Comparison of ENCODE assay signal across 34 cellular contexts in the genomic region with DNA sequence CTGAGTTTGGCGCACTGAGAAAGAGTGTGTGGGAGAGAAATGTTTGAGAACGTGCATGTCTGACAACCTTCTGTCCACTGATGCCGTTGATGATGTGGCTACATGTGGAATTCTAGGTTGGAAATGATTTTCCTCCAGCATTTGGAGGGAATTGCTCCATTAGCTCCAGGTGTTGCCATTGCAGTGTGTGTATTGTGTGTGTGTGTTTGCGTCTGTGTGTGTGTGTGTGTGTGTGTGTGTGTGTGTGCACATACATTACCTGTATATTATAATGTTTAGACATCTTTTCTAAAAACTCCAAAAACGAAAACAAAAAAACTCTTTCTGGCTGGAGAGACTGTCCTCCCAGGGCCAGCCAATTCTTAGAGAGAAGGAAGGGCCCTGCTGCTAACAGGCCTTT. TPM values are rescaled to one million over a fixed set of nuclear protein-coding genes. Genes with fewer than 3 reads are reported as not detected.
"Had no signal": no experiment of that assay in that cellular context is flagged by ENCODE, and none has a peak within 500 bp of the region (broad histone marks: within the 10 kb centered on the region; RNA-seq: fewer than 3 reads in every experiment).

No MANE protein-coding gene starts in this region.

- H3K27ac Mint-ChIP-seq: mesothelial cell of epicardium; stimulated activated naive B cell treated with anti-CD40 and anti-IgM and Interleukin-4, amounts not matched to agents 10 μg/mL and 1 μg/mL and 100 μg/mL, for 72 hours; stimulated activated naive CD8-positive, alpha-beta T cell treated with anti-CD3 and anti-CD28 coated beads, Interleukin-15, Interleukin-2, amounts not matched to agents 100 ng/mL and 50 ng/mL, for 24 hours had no signal

- H3K36me3 ChIP-seq: esophagus muscularis mucosa, gastroesophageal sphincter, heart left ventricle, left lung, prostate gland, sigmoid colon, thoracic aorta, tibial nerve, upper lobe of left lung had no signal

- H3K27me3 Mint-ChIP-seq: naive B cell; stimulated activated naive B cell treated with anti-CD40 and anti-IgM and Interleukin-4, amounts not matched to agents 10 μg/mL and 1 μg/mL and 100 μg/mL, for 72 hours; stimulated activated naive CD8-positive, alpha-beta T cell treated with anti-CD3 and anti-CD28 coated beads, Interleukin-15, Interleukin-2, amounts not matched to agents 100 ng/mL and 50 ng/mL, for 24 hours had no signal

- H3K4me3 Mint-ChIP-seq: mesothelial cell of epicardium; naive B cell; stimulated activated naive B cell treated with anti-CD40 and anti-IgM and Interleukin-4, amounts not matched to agents 10 μg/mL and 1 μg/mL and 100 μg/mL, for 72 hours; stimulated activated naive CD8-positive, alpha-beta T cell treated with anti-CD3 and anti-CD28 coated beads, Interleukin-15, Interleukin-2, amounts not matched to agents 100 ng/mL and 50 ng/mL, for 24 hours had no signal

- H3K9me3 ChIP-seq: gastroesophageal sphincter, left lung, mucosa of descending colon, prostate gland, sigmoid colon, thoracic aorta had no signal

- H3K27me3 ChIP-seq: esophagus muscularis mucosa, foreskin keratinocyte, gastroesophageal sphincter, hepatocyte, left lung, tibial nerve, upper lobe of left lung had no signal

- H3K4me3 ChIP-seq: esophagus muscularis mucosa, gastroesophageal sphincter, heart left ventricle, hepatocyte, left lung, mucosa of descending colon, prostate gland, sigmoid colon, thoracic aorta, tibial nerve, upper lobe of left lung had no signal

- H3K27ac ChIP-seq: esophagus muscularis mucosa, foreskin keratinocyte, gastroesophageal sphincter, heart left ventricle, hepatocyte, left lung, prostate gland, sigmoid colon, thoracic aorta, tibial nerve, upper lobe of left lung had no signal

- H3K9me3 Mint-ChIP-seq: natural killer cell treated with Interleukin-12 subunit alpha and Interleukin-12 subunit beta and Interleukin-15 and Interleukin-18, amount 100 ng/mL, for 72 hours; stimulated activated naive B cell treated with anti-CD40 and anti-IgM and Interleukin-4, amounts not matched to agents 10 μg/mL and 1 μg/mL and 100 μg/mL, for 72 hours; stimulated activated naive CD8-positive, alpha-beta T cell treated with anti-CD3 and anti-CD28 coated beads, Interleukin-15, Interleukin-2, amounts not matched to agents 100 ng/mL and 50 ng/mL, for 24 hours had no signal

- H3K79me2 ChIP-seq: hepatocyte had no signal

- FAIRE-seq: colon, endothelial cell of umbilical vein, islet of Langerhans, urothelium cell line had no signal

- H3K4me1 Mint-ChIP-seq: mesothelial cell of epicardium had no signal

- H3K36me3 Mint-ChIP-seq: mesothelial cell of epicardium; naive B cell; natural killer cell treated with Interleukin-12 subunit alpha and Interleukin-12 subunit beta and Interleukin-15 and Interleukin-18, amount 100 ng/mL, for 72 hours; stimulated activated naive B cell treated with anti-CD40 and anti-IgM and Interleukin-4, amounts not matched to agents 10 μg/mL and 1 μg/mL and 100 μg/mL, for 72 hours had no signal

- H2AFZ ChIP-seq: hepatocyte had no signal

- ATAC-seq: foreskin keratinocyte; gastroesophageal sphincter; heart left ventricle; left cardiac atrium; left lung; mucosa of descending colon; stimulated activated naive B cell treated with anti-CD40 and anti-IgM and Interleukin-4, amounts not matched to agents 10 μg/mL and 1 μg/mL and 100 μg/mL, for 72 hours had no signal

- DNase-seq: effector CD8-positive, alpha-beta T cell; foreskin keratinocyte; heart left ventricle; left cardiac atrium; left lung; mesenchymal stem cell; mucosa of descending colon; naive B cell; nucleus accumbens; right cardiac atrium; sigmoid colon; stimulated activated CD4-positive, alpha-beta T cell treated with anti-CD3 and anti-CD28 coated beads, Interleukin-2, amount 100 ng/mL, for 24 hours; stimulated activated CD4-positive, alpha-beta T cell treated with anti-CD3 and anti-CD28 coated beads, Interleukin-4, amount 100 ng/mL, for 24 hours; stimulated activated naive B cell treated with anti-CD40 and anti-IgM and Interleukin-4, amounts not matched to agents 10 μg/mL and 1 μg/mL and 100 μg/mL, for 72 hours; upper lobe of left lung had no signal

- H3K4me2 ChIP-seq: hepatocyte had no signal

- H3K4me1 ChIP-seq: esophagus muscularis mucosa, foreskin keratinocyte, gastroesophageal sphincter, heart left ventricle, left lung, prostate gland, sigmoid colon, tibial nerve, upper lobe of left lung had no signal

RNA-seq across cellular contexts. Expression of gene OPN1LW, which starts 28.3 kb away (rescaled TPM):
- total RNA-seq: endothelial cell of umbilical vein; epithelial cell of proximal tubule; esophagus muscularis mucosa; fibroblast of lung; foreskin keratinocyte; gastroesophageal sphincter; heart left ventricle; hepatocyte; kidney epithelial cell; left cardiac atrium; left lung; lower leg skin; mesothelial cell of epicardium; mucosa of descending colon; natural killer cell treated with Interleukin-12 subunit alpha and Interleukin-12 subunit beta and Interleukin-15 and Interleukin-18, amount 100 ng/mL, for 72 hours; osteocyte; prostate gland; right cardiac atrium; sigmoid colon; skeletal muscle tissue; thoracic aorta; tibial nerve; upper lobe of left lung had no signal
